Comparison of ENCODE assay signal across 15 cellular contexts in the genomic region with DNA sequence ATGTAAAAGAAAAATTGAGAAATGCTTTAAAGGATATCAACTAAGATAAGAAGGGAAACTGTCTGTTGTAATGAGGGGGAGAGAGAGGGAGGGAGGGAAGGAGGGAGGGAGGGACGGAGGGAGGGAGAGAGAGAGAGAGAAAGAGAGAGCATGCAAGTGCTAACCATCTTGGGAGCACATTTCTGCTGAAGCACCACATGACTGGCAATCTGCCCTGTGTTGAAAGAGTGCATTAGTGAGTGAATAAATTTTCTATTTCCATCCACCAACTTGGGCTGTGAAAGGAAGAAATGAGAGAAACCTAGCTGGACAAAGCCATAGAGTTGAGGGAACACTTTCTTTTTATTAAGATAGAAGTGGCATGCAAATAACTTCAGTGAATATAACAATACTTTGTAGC.
"Had no signal": no experiment of that assay in that cellular context is flagged by ENCODE, and none has a peak within 500 bp of the region (broad histone marks: within the 10 kb centered on the region; RNA-seq: fewer than 3 reads in every experiment).

No MANE protein-coding gene starts in this region.

- H3K27me3 ChIP-seq: colonic mucosa, heart right ventricle, tibial nerve had no signal

- H3K4me3 ChIP-seq: colonic mucosa, heart right ventricle, tibial nerve had no signal

- H3K4me1 ChIP-seq: colonic mucosa, heart right ventricle, tibial nerve had no signal

- H3K27ac ChIP-seq: colonic mucosa, heart right ventricle, tibial nerve had no signal

- DNase-seq: activated B cell treated with CpG ODN at 0.5 μM for 24 hours; activated CD4-positive, alpha-beta T cell treated with anti-CD3 and anti-CD28 coated beads, Interleukin-2, amount 10 ng/mL, durations not matched to agents 24 days and 14 days; activated naive CD4-positive, alpha-beta T cell treated with Interleukin-2 at 50 U/mL for 16 hours; activated naive CD8-positive, alpha-beta T cell treated with anti-CD3 and anti-CD28 coated beads, Interleukin-2, amount 50 U/mL, for 24 hours; colonic mucosa; effector CD4-positive, alpha-beta T cell; foreskin melanocyte; heart right ventricle; left ventricle myocardium superior; mesenchymal stem cell; nephron progenitor cell; stimulated activated CD4-positive, alpha-beta T cell treated with anti-CD3 and anti-CD28 coated beads, Interleukin-2, amount 100 ng/mL, for 24 hours; stimulated activated naive B cell treated with anti-CD40 and anti-IgM and Interleukin-4, amounts not matched to agents 10 μg/mL and 1 μg/mL and 100 μg/mL, for 72 hours; T-helper 2 cell had no signal

- H3K36me3 ChIP-seq: colonic mucosa, heart right ventricle, tibial nerve had no signal

- H3K9me3 ChIP-seq: colonic mucosa, heart right ventricle, tibial nerve had no signal
